26 cellular contexts compared by ENCODE assay signal in the genomic region with DNA sequence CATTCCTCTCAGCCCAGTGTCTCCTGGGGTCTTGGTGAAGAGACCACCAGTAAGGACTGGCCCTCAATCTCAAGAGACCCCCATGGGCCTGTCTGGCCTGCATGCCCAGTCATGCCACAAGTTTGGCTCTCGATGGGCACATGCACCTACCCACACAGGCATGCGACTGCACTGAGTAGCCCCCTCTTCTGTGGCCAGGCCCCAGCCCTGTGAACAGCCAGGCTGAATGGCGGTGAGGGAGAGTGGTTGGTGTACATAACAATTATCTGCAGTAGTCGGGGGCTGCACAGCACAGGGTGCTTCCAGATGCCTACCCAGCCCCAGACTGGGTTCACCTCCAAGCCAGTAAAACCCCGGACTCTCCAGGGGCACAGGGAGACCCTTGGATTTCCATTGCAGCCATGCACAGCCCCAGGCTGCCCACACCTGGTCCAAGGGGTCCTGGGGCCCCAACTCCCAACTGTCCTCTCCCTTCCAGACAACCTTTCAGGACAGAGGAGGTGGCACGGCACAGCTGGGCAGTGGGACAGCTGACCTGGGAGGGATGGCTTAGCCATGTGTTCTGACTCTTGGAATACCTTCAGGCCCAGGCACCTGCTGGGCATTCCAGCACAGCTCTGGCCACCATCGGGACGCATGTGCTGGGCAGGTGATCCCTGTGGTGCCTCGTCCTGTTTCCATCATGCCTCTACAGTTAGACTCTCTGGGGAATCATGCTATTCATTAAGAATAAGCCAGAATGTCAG. TPM values are rescaled to one million over a fixed set of nuclear protein-coding genes. Genes with fewer than 3 reads are reported as not detected.
A peak's percentile ranks its signal among the peaks of the same experiment; 100 is the strongest.
DNase-seq lines count a peak whose midpoint lies in the region; ATAC-seq, FAIRE-seq and TF ChIP-seq lines count a peak whose summit lies in the region.
"Had no signal": no experiment of that assay in that cellular context is flagged by ENCODE, and none has a peak within 500 bp of the region (broad histone marks: within the 10 kb centered on the region; RNA-seq: fewer than 3 reads in every experiment).

No MANE protein-coding gene starts in this region.

- peaks cover 0 to 15% (median 0%) of the 10 kb centered on the region in 3 experiments for H3K27me3 ChIP-seq in neuronal stem cell (ENCODE audit: control insufficient read depth in 3 of 3, insufficient read depth in 3 of 3, low read depth in 1 of 3, low read length in 3 of 3)
- no peaks in the 10 kb centered on the region for H3K27me3 ChIP-seq in SK-N-SH (ENCODE audit: insufficient read depth)
- H3K27me3 ChIP-seq: BLaER1 treated with 17β-estradiol and CSF1 and Interleukin-3, amounts not matched to agents 10 nM and 100 nM; SJCRH30 had no signal

- H3K9me2 ChIP-seq in SK-N-SH = no peaks in the 10 kb centered on the region

- H4K20me1 ChIP-seq in SK-N-SH (ENCODE audit: insufficient read depth) = no peaks in the 10 kb centered on the region
- H4K20me1 ChIP-seq: BLaER1 treated with 17β-estradiol and CSF1 and Interleukin-3, amounts not matched to agents 10 nM and 100 nM had no signal

- CTCF ChIA-PET in SK-N-SH (lab: Yijun Ruan, JAX) = interaction anchor here (1.3 kb wide), 1 partner anchor 11 kb away, joined by 3 read pairs; no protein-coding TSS in a partner anchor

- H3K4me3 ChIP-seq in neuronal stem cell (ENCODE audit: low read length in 2 of 2) (no peak overlapping the region), SK-N-SH (ENCODE audit: low read depth in 2 of 2, low read length in 1 of 2) (no peak overlapping the region), foreskin fibroblast (ENCODE audit: low read depth in 1 of 2, low read length in 2 of 2) (no peak overlapping the region)
- H3K4me3 ChIP-seq: BLaER1 treated with 17β-estradiol and CSF1 and Interleukin-3, amounts not matched to agents 10 nM and 100 nM; GM23248; K562; SJCRH30 had no signal

- H3K36me3 ChIP-seq in neuronal stem cell (replicated peaks in 1 of 2; ENCODE audit: control insufficient read depth in 2 of 2, insufficient read depth in 2 of 2, low read length in 2 of 2) (no peaks in the 10 kb centered on the region), SK-N-SH (replicated peaks in 1 of 2; ENCODE audit: control insufficient read depth in 1 of 2, insufficient read depth in 2 of 2, low read length in 1 of 2) (peaks cover 0 to 7% of the 10 kb centered on the region in 2 experiments)
- H3K36me3 ChIP-seq: BLaER1 treated with 17β-estradiol and CSF1 and Interleukin-3, amounts not matched to agents 10 nM and 100 nM; SJCRH30 had no signal

- H3K4me2 ChIP-seq in neuronal stem cell (ENCODE audit: insufficient read depth, low read length, poor library complexity, severe bottlenecking) = no peak overlapping the region
- H3K4me2 ChIP-seq in SK-N-SH = no peak overlapping the region

- H3K4ac ChIP-seq in neuronal stem cell (ENCODE audit: low read length) = no peak overlapping the region

- H3K9ac ChIP-seq in neuronal stem cell (ENCODE audit: low read depth, low read length, poor library complexity) (no peak overlapping the region), SK-N-SH (no peak overlapping the region)
- H3K9ac ChIP-seq: BLaER1 treated with 17β-estradiol and CSF1 and Interleukin-3, amounts not matched to agents 10 nM and 100 nM; GM23248 had no signal

- H2AK5ac ChIP-seq in neuronal stem cell (ENCODE audit: low read depth, low read length) = peak overlapping the region; percentile 25

- H3K27ac ChIP-seq in neuronal stem cell (replicated peaks; ENCODE audit: low read length) (no peak overlapping the region), SK-N-SH (ENCODE audit: low read depth in 2 of 2, low read length in 1 of 2) (no peak overlapping the region; a peak in 1 of 4 replicates)
- H3K27ac ChIP-seq: GM23248, SJCRH30 had no signal

- no peaks in the 10 kb centered on the region for H3K9me3 Mint-ChIP-seq in activated T-helper 17 cell treated with anti-CD3 and anti-CD28 coated beads, Interleukin-2, amount 50 U/mL, for 72 hours
- H3K9me3 Mint-ChIP-seq: CD4-positive, alpha-beta memory T cell; H9 had no signal

- no peak for TF ChIP-seq RAD21 in SK-N-SH (IDR thresholded peaks at IDR 0.05; ENCODE audit: low read length)

- H2BK15ac ChIP-seq in neuronal stem cell (ENCODE audit: low read length) = no peak overlapping the region

- H3K27ac Mint-ChIP-seq in activated T-helper 17 cell treated with anti-CD3 and anti-CD28 coated beads, Interleukin-2, amount 50 U/mL, for 72 hours = peak overlapping the region; percentile 47
- H3K27ac Mint-ChIP-seq: H9 had no signal

- no peak for TF ChIP-seq EP300 in SK-N-SH (IDR thresholded peaks at IDR 0.05; ENCODE audit: borderline replicate concordance in 1 of 2, low read depth in 1 of 2, low read length in 1 of 2)

- no peak overlapping the region for H4K8ac ChIP-seq in neuronal stem cell (ENCODE audit: low read depth, low read length)

- no peak overlapping the region for H4K91ac ChIP-seq in neuronal stem cell (ENCODE audit: low read depth, low read length, poor library complexity)

- no peaks in the 10 kb centered on the region for H3F3A ChIP-seq in SK-N-SH (replicated peaks; ENCODE audit: insufficient read depth)

- H2AFZ ChIP-seq in neuronal stem cell (ENCODE audit: low read length) = no peak overlapping the region
- no peak overlapping the region for H2AFZ ChIP-seq in SK-N-SH (ENCODE audit: low read depth)
- H2AFZ ChIP-seq: GM23248 had no signal

- DNase-seq in activated effector memory CD4-positive, alpha-beta T cell treated with anti-CD3 and anti-CD28 coated beads, Interleukin-2, amount 50 U/mL, for 16 hours = peak; percentile 58
- DNase-seq in activated effector memory CD4-positive, alpha-beta T cell treated with Interleukin-2 at 50 U/mL for 16 hours = no peak
- no peak for DNase-seq in neuronal stem cell (ENCODE audit: low spot score)
- DNase-seq in urothelium cell line (ENCODE audit: low spot score) = no peak
- no peak for DNase-seq in SK-N-SH
- DNase-seq in foreskin fibroblast = no peak
- DNase-seq: AML-193; CD4-positive, alpha-beta memory T cell; COR-L47; GM23248; H9; Kasumi-1; NCI-H1105; NCI-H1436 treated with DMSO at 0.1 percent for 48 hours; NCI-H187 treated with DMSO at 0.1 percent for 48 hours; NCI-H446; NCI-H524 treated with DMSO at 0.1 percent for 48 hours; NCI-H774; PC-3; SJCRH30 had no signal

- H3K36me3 Mint-ChIP-seq in activated T-helper 17 cell treated with anti-CD3 and anti-CD28 coated beads, Interleukin-2, amount 50 U/mL, for 72 hours (ENCODE audit: low read depth) = no peaks in the 10 kb centered on the region
- H3K36me3 Mint-ChIP-seq: CD4-positive, alpha-beta memory T cell had no signal

- no peaks in the 10 kb centered on the region for H3K79me2 ChIP-seq in SK-N-SH (ENCODE audit: insufficient read depth)

- POLR2A ChIA-PET in SK-N-SH (lab: Yijun Ruan, JAX) = interaction anchor here (0.7 kb wide), 1 partner anchor 182 kb away, joined by 3 read pairs; no protein-coding TSS in a partner anchor

- no CpG with 5 or more reads among the region's 9 CpGs for WGBS in neuronal stem cell (ENCODE audit: extremely low coverage in 2 of 2, insufficient read length in 2 of 2, insufficient replicate concordance in 1 of 2), 2 donors
- WGBS in SK-N-SH (ENCODE audit: low lambda C conversion rate) = 53% methylated on average over 4 of the region's 9 CpGs

- H3K23ac ChIP-seq in neuronal stem cell (ENCODE audit: low read depth, low read length, poor library complexity) = peak overlapping the region; percentile 37

- H3K79me1 ChIP-seq in neuronal stem cell (ENCODE audit: low read depth, low read length) = no peaks in the 10 kb centered on the region

- FAIRE-seq in urothelium cell line (lab: Jason Lieb, UNC) = peak; percentile 93
- FAIRE-seq: A204.1, G401.6, HepG2, K562 had no signal

- H3K9me3 ChIP-seq in neuronal stem cell (replicated peaks in 1 of 2; ENCODE audit: control insufficient read depth in 2 of 2, insufficient read depth in 1 of 2, low read depth in 1 of 2, low read length in 2 of 2) (no peaks in the 10 kb centered on the region), SK-N-SH (no peaks in the 10 kb centered on the region)
- H3K9me3 ChIP-seq: BLaER1 treated with 17β-estradiol and CSF1 and Interleukin-3, amounts not matched to agents 10 nM and 100 nM; SJCRH30 had no signal

- no peak overlapping the region for H3K14ac ChIP-seq in neuronal stem cell (ENCODE audit: low read length)

- TF ChIP-seq CTCF in SK-N-SH (IDR thresholded peaks at IDR 0.05) (no peak), foreskin fibroblast (IDR thresholded peaks at IDR 0.05; ENCODE audit: low read depth, low read length) (no peak)

- H3K27me3 Mint-ChIP-seq in activated T-helper 17 cell treated with anti-CD3 and anti-CD28 coated beads, Interleukin-2, amount 50 U/mL, for 72 hours = no peaks in the 10 kb centered on the region
- H3K27me3 Mint-ChIP-seq: CD4-positive, alpha-beta memory T cell had no signal

- H3K4me1 Mint-ChIP-seq in activated T-helper 17 cell treated with anti-CD3 and anti-CD28 coated beads, Interleukin-2, amount 50 U/mL, for 72 hours = peaks cover 12% of the 10 kb centered on the region
- H3K4me1 Mint-ChIP-seq: H9 had no signal

- H2BK5ac ChIP-seq in neuronal stem cell (ENCODE audit: low read length) = no peak overlapping the region

- ATAC-seq in activated T-helper 17 cell treated with anti-CD3 and anti-CD28 coated beads, Interleukin-2, amount 50 U/mL, for 72 hours (replicated peaks) = no peak
- ATAC-seq: HepG2, K562, PC-3 had no signal

- H3K4me3 Mint-ChIP-seq in activated T-helper 17 cell treated with anti-CD3 and anti-CD28 coated beads, Interleukin-2, amount 50 U/mL, for 72 hours = no peak overlapping the region
- H3K4me3 Mint-ChIP-seq: CD4-positive, alpha-beta memory T cell; H9 had no signal

- H3K18ac ChIP-seq in neuronal stem cell (ENCODE audit: low read length) = peak overlapping the region; percentile 53

- H3K4me1 ChIP-seq in neuronal stem cell (ENCODE audit: control insufficient read depth in 2 of 2, insufficient read depth in 1 of 2, low read depth in 1 of 2, low read length in 2 of 2) (peaks cover 0 to 4% of the 10 kb centered on the region in 2 donors), SK-N-SH (ENCODE audit: control insufficient read depth in 1 of 2, insufficient read depth in 2 of 2, low read depth in 1 of 2, low read length in 1 of 2) (peaks cover 0 to 6% of the 10 kb centered on the region in 2 experiments; a peak in 1 of 4 replicates)
- H3K4me1 ChIP-seq: SJCRH30 had no signal

- H2BK12ac ChIP-seq in neuronal stem cell (ENCODE audit: low read length) = no peak overlapping the region

- H2BK120ac ChIP-seq in neuronal stem cell (ENCODE audit: low read depth, low read length) = no peak overlapping the region

RNA-seq across cellular contexts. Expression of a gene that starts 21.0 kb away (rescaled TPM):
- 10 to 100 TPM; 31.6 to 36.3 TPM for total RNA-seq in activated T-helper 17 cell treated with anti-CD3 and anti-CD28 coated beads, Interleukin-2, amount 50 U/mL, for 72 hours
- 6.7 TPM for polyA plus RNA-seq in neuronal stem cell (2013, experiment 1 of 2)
- polyA plus RNA-seq in neuronal stem cell (2013, experiment 2 of 2) = 7.4 TPM
- 11.5 and 16.0 TPM in 2 replicates for polyA plus RNA-seq in SK-N-SH (2012; rRNA removed)
- 16.1 and 21.2 TPM in 2 replicates for polyA plus RNA-seq in SK-N-SH (2012; cell fraction: cytosol; rRNA removed)
- polyA plus RNA-seq in SK-N-SH (2012; cell fraction: nucleus; rRNA removed) = 10.9 and 19.7 TPM in 2 replicates

RNA-seq across cellular contexts. Expression of a gene that starts 40.3 kb away (rescaled TPM):
- total RNA-seq in activated T-helper 17 cell treated with anti-CD3 and anti-CD28 coated beads, Interleukin-2, amount 50 U/mL, for 72 hours = under 1 TPM in 1 of 2 donors, not detected in 1; 0.24 TPM
- polyA plus RNA-seq in neuronal stem cell (2013, experiment 1 of 2) = 2.3 TPM
- polyA plus RNA-seq in neuronal stem cell (2013, experiment 2 of 2) = 2.2 TPM
- polyA plus RNA-seq in SK-N-SH (2012; rRNA removed) = 3.2 and 6.8 TPM in 2 replicates
- 5.8 and 12.3 TPM in 2 replicates for polyA plus RNA-seq in SK-N-SH (2012; cell fraction: cytosol; rRNA removed)
- polyA plus RNA-seq in SK-N-SH (2012; cell fraction: nucleus; rRNA removed) = 11.5 and 17.8 TPM in 2 replicates
- total RNA-seq: CD4-positive, alpha-beta memory T cell; GM23248; PC-3 had no signal
- polyA plus RNA-seq: CD4-positive, alpha-beta memory T cell; GM23248; HepG2; K562 had no signal
